ENCODE assay signal across 1 cellular context in the genomic region with DNA sequence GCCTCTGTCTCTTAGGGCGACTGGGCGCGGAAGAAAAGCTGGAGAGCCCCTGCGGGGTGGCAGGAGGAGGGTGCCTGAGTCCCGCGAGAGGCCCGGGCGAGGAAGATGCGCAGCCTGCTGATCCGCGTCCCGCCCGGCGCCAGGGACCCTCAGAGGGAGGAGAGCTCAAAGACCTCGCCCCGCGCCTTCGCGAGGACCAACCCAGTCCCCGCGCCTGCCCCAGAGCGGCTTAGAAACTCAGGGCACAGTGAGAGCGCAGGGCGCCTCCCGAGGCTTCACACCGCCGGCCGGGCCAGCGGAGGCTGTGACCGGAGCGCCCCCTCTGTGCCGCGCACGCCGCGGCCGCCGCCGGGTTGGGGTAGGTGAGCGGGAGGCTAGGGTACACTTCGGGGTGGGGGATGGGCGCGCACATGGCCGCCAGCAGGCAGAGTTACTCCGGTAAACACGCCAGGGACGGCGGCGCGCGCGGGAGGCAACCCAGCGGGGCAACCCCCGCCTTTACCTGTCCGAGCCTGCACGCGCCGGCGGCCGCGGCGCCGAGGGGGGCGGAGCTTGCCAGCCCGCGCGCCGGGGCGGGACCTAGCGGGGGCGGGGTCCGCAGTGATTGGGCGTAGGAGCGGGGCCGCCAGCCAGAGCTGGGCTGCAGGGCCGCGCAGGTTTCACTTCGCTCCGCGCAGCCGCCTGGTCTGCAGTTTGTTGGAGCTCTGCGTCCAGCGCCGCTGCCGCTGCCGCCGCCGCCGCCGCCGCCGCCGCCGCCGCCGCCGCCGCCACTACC.
TF ChIP-seq lines count a peak whose summit lies in the region.

A gene with protein sequence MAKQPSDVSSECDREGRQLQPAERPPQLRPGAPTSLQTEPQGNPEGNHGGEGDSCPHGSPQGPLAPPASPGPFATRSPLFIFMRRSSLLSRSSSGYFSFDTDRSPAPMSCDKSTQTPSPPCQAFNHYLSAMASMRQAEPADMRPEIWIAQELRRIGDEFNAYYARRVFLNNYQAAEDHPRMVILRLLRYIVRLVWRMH (plus strand): TSS at position 662 of the 775 bp plus-strand sequence. CDS start 2,832 bp downstream, outside the sequence.

TF ChIP-seq in HepG2, 621 proteins besides CTCF, POLR2A, EP300 and RAD21 (continued from another document and continues in another):
- TF ChIP-seq, protein P1, sequence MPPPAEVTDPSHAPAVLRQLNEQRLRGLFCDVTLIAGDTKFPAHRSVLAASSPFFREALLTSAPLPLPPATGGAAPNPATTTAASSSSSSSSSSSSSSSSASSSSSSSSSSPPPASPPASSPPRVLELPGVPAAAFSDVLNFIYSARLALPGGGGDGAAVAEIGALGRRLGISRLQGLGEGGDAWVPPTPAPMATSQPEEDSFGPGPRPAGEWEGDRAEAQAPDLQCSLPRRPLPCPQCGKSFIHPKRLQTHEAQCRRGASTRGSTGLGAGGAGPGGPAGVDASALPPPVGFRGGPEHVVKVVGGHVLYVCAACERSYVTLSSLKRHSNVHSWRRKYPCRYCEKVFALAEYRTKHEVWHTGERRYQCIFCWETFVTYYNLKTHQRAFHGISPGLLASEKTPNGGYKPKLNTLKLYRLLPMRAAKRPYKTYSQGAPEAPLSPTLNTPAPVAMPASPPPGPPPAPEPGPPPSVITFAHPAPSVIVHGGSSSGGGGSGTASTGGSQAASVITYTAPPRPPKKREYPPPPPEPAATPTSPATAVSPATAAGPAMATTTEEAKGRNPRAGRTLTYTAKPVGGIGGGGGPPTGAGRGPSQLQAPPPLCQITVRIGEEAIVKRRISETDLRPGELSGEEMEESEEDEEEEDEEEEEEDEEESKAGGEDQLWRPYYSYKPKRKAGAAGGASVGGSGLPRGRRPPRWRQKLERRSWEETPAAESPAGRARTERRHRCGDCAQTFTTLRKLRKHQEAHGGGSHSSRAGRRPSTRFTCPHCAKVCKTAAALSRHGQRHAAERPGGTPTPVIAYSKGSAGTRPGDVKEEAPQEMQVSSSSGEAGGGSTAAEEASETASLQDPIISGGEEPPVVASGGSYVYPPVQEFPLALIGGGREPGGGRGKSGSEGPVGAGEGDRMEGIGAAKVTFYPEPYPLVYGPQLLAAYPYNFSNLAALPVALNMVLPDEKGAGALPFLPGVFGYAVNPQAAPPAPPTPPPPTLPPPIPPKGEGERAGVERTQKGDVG (CRISPR knock-in tag; IDR thresholded peaks at IDR 0.05; ENCODE audit: borderline replicate concordance): peak; percentile 52; the same call in 1 of the 2 replicates
- TF ChIP-seq SIN3B (IDR thresholded peaks at IDR 0.05; ENCODE audit: low read length) (no peak), ZC3H13 (CRISPR knock-in tag; IDR thresholded peaks at IDR 0.05) (peak; percentile 85), SMAD3 (CRISPR knock-in tag; IDR thresholded peaks at IDR 0.05) (peak; percentile 72; the same call in 1 of the 2 replicates), ZNF746 (CRISPR knock-in tag; IDR thresholded peaks at IDR 0.05) (peak; percentile 94), FLYWCH1 (CRISPR knock-in tag; IDR thresholded peaks at IDR 0.05) (peak; percentile 27; the same call in 1 of the 2 replicates), XBP1 (CRISPR knock-in tag; IDR thresholded peaks at IDR 0.05) (no peak), ZNF337 (CRISPR knock-in tag; IDR thresholded peaks at IDR 0.05; ENCODE audit: borderline replicate concordance, low read depth) (peak; percentile 98), ZNF235 (CRISPR knock-in tag; IDR thresholded peaks at IDR 0.05; ENCODE audit: borderline replicate concordance) (peak; percentile 80; the same call in 1 of the 2 replicates), SRSF4 (IDR thresholded peaks at IDR 0.05; ENCODE audit: low read depth, low read length, poor library complexity, severe bottlenecking) (no peak), ZFX (CRISPR knock-in tag; IDR thresholded peaks at IDR 0.05; ENCODE audit: low read depth) (peak; percentile 82), CHD2 (IDR thresholded peaks at IDR 0.05; ENCODE audit: low read depth, low read length) (peak; percentile 86), ATRX (CRISPR knock-in tag; IDR thresholded peaks at IDR 0.05; ENCODE audit: borderline replicate concordance) (no peak), TP53 (CRISPR knock-in tag; conservative IDR thresholded peaks at IDR 0.05) (no peak; the same call in 1 of the 2 replicates), ZNF558 (CRISPR knock-in tag; IDR thresholded peaks at IDR 0.05; ENCODE audit: borderline replicate concordance) (peak; percentile 95; the same call in 1 of the 2 replicates), ZNF256 (CRISPR knock-in tag; conservative IDR thresholded peaks at IDR 0.05) (peak; percentile 92), MED13 (CRISPR knock-in tag; IDR thresholded peaks at IDR 0.05) (peak; percentile 82), ZNF652 (CRISPR knock-in tag; IDR thresholded peaks at IDR 0.05; ENCODE audit: borderline replicate concordance, low read depth) (no peak), POGZ (CRISPR knock-in tag; IDR thresholded peaks at IDR 0.05) (0 out of 2 replicates have a peak, but pooled peaks have one; percentile 77), GTF3A (CRISPR knock-in tag; conservative IDR thresholded peaks at IDR 0.05) (peak; percentile 86), KAT2B (IDR thresholded peaks at IDR 0.05; ENCODE audit: borderline replicate concordance, low read depth, low read length) (no peak), MYNN (CRISPR knock-in tag; IDR thresholded peaks at IDR 0.05; ENCODE audit: low read depth) (peak; percentile 79; the same call in 1 of the 2 replicates), FIP1L1 (IDR thresholded peaks at IDR 0.05; ENCODE audit: borderline replicate concordance, insufficient read depth, low read depth, low read length) (no peak), GTF2F1 (IDR thresholded peaks at IDR 0.05; ENCODE audit: low read length) (peak; percentile 76), ZFP82 (CRISPR knock-in tag; IDR thresholded peaks at IDR 0.05; ENCODE audit: borderline replicate concordance) (peak; percentile 95), HNF4A (CRISPR knock-in tag; IDR thresholded peaks at IDR 0.05) (peak; percentile 63; the same call in 1 of the 2 replicates), REXO4 (CRISPR knock-in tag; IDR thresholded peaks at IDR 0.05; ENCODE audit: borderline replicate concordance) (peak; percentile 68; the same call in 1 of the 2 replicates), ZNF225 (CRISPR knock-in tag; IDR thresholded peaks at IDR 0.05) (no peak; the same call in 1 of the 2 replicates), ZNF317 (CRISPR knock-in tag; IDR thresholded peaks at IDR 0.05) (no peak), ZFP36L1 (CRISPR knock-in tag; IDR thresholded peaks at IDR 0.05) (peak; percentile 95), PITX1 (CRISPR knock-in tag; IDR thresholded peaks at IDR 0.05) (peak; percentile 37; the same call in 1 of the 2 replicates)
- TF ChIP-seq, protein P2, sequence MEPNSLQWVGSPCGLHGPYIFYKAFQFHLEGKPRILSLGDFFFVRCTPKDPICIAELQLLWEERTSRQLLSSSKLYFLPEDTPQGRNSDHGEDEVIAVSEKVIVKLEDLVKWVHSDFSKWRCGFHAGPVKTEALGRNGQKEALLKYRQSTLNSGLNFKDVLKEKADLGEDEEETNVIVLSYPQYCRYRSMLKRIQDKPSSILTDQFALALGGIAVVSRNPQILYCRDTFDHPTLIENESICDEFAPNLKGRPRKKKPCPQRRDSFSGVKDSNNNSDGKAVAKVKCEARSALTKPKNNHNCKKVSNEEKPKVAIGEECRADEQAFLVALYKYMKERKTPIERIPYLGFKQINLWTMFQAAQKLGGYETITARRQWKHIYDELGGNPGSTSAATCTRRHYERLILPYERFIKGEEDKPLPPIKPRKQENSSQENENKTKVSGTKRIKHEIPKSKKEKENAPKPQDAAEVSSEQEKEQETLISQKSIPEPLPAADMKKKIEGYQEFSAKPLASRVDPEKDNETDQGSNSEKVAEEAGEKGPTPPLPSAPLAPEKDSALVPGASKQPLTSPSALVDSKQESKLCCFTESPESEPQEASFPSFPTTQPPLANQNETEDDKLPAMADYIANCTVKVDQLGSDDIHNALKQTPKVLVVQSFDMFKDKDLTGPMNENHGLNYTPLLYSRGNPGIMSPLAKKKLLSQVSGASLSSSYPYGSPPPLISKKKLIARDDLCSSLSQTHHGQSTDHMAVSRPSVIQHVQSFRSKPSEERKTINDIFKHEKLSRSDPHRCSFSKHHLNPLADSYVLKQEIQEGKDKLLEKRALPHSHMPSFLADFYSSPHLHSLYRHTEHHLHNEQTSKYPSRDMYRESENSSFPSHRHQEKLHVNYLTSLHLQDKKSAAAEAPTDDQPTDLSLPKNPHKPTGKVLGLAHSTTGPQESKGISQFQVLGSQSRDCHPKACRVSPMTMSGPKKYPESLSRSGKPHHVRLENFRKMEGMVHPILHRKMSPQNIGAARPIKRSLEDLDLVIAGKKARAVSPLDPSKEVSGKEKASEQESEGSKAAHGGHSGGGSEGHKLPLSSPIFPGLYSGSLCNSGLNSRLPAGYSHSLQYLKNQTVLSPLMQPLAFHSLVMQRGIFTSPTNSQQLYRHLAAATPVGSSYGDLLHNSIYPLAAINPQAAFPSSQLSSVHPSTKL (CRISPR knock-in tag; IDR thresholded peaks at IDR 0.05): peak; percentile 88
- TF ChIP-seq, protein P3, sequence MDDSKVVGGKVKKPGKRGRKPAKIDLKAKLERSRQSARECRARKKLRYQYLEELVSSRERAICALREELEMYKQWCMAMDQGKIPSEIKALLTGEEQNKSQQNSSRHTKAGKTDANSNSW (CRISPR knock-in tag; IDR thresholded peaks at IDR 0.05; ENCODE audit: borderline replicate concordance): peak; percentile 95; the same call in 1 of the 2 replicates
- TF ChIP-seq, protein P4, sequence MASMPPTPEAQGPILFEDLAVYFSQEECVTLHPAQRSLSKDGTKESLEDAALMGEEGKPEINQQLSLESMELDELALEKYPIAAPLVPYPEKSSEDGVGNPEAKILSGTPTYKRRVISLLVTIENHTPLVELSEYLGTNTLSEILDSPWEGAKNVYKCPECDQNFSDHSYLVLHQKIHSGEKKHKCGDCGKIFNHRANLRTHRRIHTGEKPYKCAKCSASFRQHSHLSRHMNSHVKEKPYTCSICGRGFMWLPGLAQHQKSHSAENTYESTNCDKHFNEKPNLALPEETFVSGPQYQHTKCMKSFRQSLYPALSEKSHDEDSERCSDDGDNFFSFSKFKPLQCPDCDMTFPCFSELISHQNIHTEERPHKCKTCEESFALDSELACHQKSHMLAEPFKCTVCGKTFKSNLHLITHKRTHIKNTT (CRISPR knock-in tag; IDR thresholded peaks at IDR 0.05): no peak
- TF ChIP-seq, protein P5, sequence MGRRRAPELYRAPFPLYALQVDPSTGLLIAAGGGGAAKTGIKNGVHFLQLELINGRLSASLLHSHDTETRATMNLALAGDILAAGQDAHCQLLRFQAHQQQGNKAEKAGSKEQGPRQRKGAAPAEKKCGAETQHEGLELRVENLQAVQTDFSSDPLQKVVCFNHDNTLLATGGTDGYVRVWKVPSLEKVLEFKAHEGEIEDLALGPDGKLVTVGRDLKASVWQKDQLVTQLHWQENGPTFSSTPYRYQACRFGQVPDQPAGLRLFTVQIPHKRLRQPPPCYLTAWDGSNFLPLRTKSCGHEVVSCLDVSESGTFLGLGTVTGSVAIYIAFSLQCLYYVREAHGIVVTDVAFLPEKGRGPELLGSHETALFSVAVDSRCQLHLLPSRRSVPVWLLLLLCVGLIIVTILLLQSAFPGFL (CRISPR knock-in tag; IDR thresholded peaks at IDR 0.05): peak; percentile 0; the same call in 1 of the 2 replicates
- TF ChIP-seq, protein P6, sequence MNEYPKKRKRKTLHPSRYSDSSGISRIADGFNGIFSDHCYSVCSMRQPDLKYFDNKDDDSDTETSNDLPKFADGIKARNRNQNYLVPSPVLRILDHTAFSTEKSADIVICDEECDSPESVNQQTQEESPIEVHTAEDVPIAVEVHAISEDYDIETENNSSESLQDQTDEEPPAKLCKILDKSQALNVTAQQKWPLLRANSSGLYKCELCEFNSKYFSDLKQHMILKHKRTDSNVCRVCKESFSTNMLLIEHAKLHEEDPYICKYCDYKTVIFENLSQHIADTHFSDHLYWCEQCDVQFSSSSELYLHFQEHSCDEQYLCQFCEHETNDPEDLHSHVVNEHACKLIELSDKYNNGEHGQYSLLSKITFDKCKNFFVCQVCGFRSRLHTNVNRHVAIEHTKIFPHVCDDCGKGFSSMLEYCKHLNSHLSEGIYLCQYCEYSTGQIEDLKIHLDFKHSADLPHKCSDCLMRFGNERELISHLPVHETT (CRISPR knock-in tag; conservative IDR thresholded peaks at IDR 0.05): peak; percentile 96
- TF ChIP-seq, protein P7, sequence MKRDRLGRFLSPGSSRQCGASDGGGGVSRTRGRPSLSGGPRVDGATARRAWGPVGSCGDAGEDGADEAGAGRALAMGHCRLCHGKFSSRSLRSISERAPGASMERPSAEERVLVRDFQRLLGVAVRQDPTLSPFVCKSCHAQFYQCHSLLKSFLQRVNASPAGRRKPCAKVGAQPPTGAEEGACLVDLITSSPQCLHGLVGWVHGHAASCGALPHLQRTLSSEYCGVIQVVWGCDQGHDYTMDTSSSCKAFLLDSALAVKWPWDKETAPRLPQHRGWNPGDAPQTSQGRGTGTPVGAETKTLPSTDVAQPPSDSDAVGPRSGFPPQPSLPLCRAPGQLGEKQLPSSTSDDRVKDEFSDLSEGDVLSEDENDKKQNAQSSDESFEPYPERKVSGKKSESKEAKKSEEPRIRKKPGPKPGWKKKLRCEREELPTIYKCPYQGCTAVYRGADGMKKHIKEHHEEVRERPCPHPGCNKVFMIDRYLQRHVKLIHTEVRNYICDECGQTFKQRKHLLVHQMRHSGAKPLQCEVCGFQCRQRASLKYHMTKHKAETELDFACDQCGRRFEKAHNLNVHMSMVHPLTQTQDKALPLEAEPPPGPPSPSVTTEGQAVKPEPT (CRISPR knock-in tag; IDR thresholded peaks at IDR 0.05; ENCODE audit: low read depth): peak; percentile 90
- TF ChIP-seq, protein P8, sequence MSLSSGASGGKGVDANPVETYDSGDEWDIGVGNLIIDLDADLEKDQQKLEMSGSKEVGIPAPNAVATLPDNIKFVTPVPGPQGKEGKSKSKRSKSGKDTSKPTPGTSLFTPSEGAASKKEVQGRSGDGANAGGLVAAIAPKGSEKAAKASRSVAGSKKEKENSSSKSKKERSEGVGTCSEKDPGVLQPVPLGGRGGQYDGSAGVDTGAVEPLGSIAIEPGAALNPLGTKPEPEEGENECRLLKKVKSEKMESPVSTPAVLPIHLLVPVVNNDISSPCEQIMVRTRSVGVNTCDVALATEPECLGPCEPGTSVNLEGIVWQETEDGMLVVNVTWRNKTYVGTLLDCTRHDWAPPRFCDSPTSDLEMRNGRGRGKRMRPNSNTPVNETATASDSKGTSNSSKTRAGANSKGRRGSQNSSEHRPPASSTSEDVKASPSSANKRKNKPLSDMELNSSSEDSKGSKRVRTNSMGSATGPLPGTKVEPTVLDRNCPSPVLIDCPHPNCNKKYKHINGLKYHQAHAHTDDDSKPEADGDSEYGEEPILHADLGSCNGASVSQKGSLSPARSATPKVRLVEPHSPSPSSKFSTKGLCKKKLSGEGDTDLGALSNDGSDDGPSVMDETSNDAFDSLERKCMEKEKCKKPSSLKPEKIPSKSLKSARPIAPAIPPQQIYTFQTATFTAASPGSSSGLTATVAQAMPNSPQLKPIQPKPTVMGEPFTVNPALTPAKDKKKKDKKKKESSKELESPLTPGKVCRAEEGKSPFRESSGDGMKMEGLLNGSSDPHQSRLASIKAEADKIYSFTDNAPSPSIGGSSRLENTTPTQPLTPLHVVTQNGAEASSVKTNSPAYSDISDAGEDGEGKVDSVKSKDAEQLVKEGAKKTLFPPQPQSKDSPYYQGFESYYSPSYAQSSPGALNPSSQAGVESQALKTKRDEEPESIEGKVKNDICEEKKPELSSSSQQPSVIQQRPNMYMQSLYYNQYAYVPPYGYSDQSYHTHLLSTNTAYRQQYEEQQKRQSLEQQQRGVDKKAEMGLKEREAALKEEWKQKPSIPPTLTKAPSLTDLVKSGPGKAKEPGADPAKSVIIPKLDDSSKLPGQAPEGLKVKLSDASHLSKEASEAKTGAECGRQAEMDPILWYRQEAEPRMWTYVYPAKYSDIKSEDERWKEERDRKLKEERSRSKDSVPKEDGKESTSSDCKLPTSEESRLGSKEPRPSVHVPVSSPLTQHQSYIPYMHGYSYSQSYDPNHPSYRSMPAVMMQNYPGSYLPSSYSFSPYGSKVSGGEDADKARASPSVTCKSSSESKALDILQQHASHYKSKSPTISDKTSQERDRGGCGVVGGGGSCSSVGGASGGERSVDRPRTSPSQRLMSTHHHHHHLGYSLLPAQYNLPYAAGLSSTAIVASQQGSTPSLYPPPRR (CRISPR knock-in tag; IDR thresholded peaks at IDR 0.05; ENCODE audit: borderline replicate concordance): peak; percentile 87
